Comparison of ENCODE assay signal across 8 cellular contexts in genomic region chr11:75325713-75326438, GRCh38.
DNase-seq lines count a peak whose midpoint lies in the region; ATAC-seq and TF ChIP-seq lines count a peak whose summit lies in the region.

No MANE protein-coding gene starts in this region.

- no peak for TF ChIP-seq CTCF in fibroblast of pulmonary artery (IDR thresholded peaks at IDR 0.05; ENCODE audit: low read length, missing control alignments)

- DNase-seq in HPDE6-E6E7 (ENCODE audit: extremely low spot score) (peak; percentile 94), fibroblast of pulmonary artery (ENCODE audit: low read depth) (peak; percentile 91), skeletal muscle cell (ENCODE audit: low read depth) (peak; percentile 87), NCI-H1105 treated with DMSO at 0.1 percent for 48 hours (lab: John Stamatoyannopoulos, UW) (no peak), NCI-H1417 (lab: John Stamatoyannopoulos, UW) (no peak)
- DNase-seq in activated CD8-positive, alpha-beta memory T cell treated with anti-CD3 and anti-CD28 coated beads, Interleukin-2, amount 50 U/mL, for 4 hours: peak; percentile 47

- ATAC-seq in GM18511 (IDR thresholded peaks at IDR 0.05; ENCODE audit: unreplicated experiment) (no peak), GM19395 (IDR thresholded peaks at IDR 0.05; ENCODE audit: unreplicated experiment) (no peak)

- H3K4me3 ChIP-seq in fibroblast of pulmonary artery (replicated peaks; ENCODE audit: low read depth, low read length): no peak overlapping the region
- H3K4me3 ChIP-seq in skeletal muscle cell (ENCODE audit: low read depth, low read length): no peak overlapping the region

Comparison
In these comparisons a context has a peak if more than half of its experiments do, and no peak if none do; other contexts are left out.
1. DNase-seq: peak in HPDE6-E6E7 (single experiment), activated CD8-positive, alpha-beta memory T cell treated with anti-CD3 and anti-CD28 coated beads, Interleukin-2, amount 50 U/mL, for 4 hours (single experiment), fibroblast of pulmonary artery (single experiment) and skeletal muscle cell (single experiment); none in NCI-H1105 treated with DMSO at 0.1 percent for 48 hours (single experiment) and NCI-H1417 (0 of 3).